Comparison of ENCODE assay signal across 1 cellular context in the genomic region with DNA sequence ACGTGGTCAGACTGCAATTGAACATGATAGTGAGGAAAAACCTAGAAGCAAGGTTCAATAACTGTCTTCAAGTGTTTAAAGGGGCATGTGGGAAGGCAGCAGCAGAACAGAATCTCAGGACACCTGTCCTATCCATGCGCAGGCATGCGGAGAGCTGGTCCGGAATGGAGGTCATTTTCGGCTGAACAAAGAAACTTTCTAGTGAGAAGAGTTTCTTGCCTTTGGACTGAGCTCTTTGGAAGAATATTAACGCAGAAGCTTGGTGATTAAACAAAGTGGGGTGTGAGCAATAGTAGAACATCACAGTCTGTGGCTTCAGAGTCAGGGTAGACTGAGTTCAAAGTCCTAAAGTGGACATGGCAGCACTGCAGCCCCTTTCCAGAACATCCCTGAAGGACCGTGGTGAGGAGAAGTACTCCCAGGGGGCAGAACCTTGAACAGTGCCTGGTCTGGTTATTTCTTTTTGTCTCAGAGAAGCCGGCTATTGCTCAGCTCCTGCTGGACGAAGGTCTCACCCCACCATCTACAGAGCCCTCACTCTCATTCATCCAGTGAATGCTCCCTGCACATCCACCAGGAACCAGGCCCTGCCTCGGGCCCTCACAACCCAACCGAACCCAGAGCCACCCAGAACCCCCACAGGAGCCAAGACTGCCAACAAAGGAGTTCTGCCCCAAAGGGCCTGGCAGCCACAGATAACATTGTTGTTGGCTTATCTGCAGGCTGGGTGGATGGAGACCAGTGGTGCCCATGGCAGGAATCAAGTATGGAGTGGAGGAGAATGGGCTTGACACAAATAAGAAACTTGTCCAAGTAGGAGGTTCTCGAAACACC.
TF ChIP-seq lines count a peak whose summit lies in the region.

No MANE protein-coding gene starts in this region.

TF ChIP-seq in HepG2, 621 proteins besides CTCF, POLR2A, EP300 and RAD21 (continued from another document and continues in another):
- TF ChIP-seq, protein P1, sequence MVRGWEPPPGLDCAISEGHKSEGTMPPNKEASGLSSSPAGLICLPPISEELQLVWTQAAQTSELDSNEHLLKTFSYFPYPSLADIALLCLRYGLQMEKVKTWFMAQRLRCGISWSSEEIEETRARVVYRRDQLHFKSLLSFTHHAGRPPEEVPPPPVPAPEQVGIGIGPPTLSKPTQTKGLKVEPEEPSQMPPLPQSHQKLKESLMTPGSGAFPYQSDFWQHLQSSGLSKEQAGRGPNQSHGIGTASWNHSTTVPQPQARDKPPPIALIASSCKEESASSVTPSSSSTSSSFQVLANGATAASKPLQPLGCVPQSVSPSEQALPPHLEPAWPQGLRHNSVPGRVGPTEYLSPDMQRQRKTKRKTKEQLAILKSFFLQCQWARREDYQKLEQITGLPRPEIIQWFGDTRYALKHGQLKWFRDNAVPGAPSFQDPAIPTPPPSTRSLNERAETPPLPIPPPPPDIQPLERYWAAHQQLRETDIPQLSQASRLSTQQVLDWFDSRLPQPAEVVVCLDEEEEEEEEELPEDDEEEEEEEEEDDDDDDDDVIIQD (CRISPR knock-in tag; IDR thresholded peaks at IDR 0.05; ENCODE audit: low read depth) = peak; percentile 32; the same call in 1 of the 2 replicates
- TF ChIP-seq DNMT1 (CRISPR knock-in tag; IDR thresholded peaks at IDR 0.05) = no peak
- TF ChIP-seq REL (CRISPR knock-in tag; conservative IDR thresholded peaks at IDR 0.05) = no peak
- TF ChIP-seq NR2C2 (CRISPR knock-in tag; IDR thresholded peaks at IDR 0.05; ENCODE audit: borderline replicate concordance) = peak; percentile 14; the same call in 1 of the 2 replicates
- TF ChIP-seq TSC22D2 (CRISPR knock-in tag; IDR thresholded peaks at IDR 0.05; ENCODE audit: borderline replicate concordance) = 0 out of 2 replicates have a peak, but pooled peaks have one; percentile 15
- TF ChIP-seq, protein P2, sequence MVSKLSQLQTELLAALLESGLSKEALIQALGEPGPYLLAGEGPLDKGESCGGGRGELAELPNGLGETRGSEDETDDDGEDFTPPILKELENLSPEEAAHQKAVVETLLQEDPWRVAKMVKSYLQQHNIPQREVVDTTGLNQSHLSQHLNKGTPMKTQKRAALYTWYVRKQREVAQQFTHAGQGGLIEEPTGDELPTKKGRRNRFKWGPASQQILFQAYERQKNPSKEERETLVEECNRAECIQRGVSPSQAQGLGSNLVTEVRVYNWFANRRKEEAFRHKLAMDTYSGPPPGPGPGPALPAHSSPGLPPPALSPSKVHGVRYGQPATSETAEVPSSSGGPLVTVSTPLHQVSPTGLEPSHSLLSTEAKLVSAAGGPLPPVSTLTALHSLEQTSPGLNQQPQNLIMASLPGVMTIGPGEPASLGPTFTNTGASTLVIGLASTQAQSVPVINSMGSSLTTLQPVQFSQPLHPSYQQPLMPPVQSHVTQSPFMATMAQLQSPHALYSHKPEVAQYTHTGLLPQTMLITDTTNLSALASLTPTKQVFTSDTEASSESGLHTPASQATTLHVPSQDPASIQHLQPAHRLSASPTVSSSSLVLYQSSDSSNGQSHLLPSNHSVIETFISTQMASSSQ (IDR thresholded peaks at IDR 0.05; ENCODE audit: low read depth) = no peak
- TF ChIP-seq, protein P2 (CRISPR knock-in tag; IDR thresholded peaks at IDR 0.05; ENCODE audit: borderline replicate concordance) = 0 out of 2 replicates have a peak, but pooled peaks have one; percentile 15
- TF ChIP-seq ZNF563 (CRISPR knock-in tag; IDR thresholded peaks at IDR 0.05) = 0 out of 2 replicates have a peak, but pooled peaks have one; percentile 38
- peak; percentile 61 for TF ChIP-seq KAT8 (CRISPR knock-in tag; IDR thresholded peaks at IDR 0.05)
- TF ChIP-seq ZNF530 (CRISPR knock-in tag; IDR thresholded peaks at IDR 0.05; ENCODE audit: low read depth) = no peak
- TF ChIP-seq CCDC6 (CRISPR knock-in tag; IDR thresholded peaks at IDR 0.05) = peak; percentile 73; the same call in 1 of the 2 replicates
- TF ChIP-seq, protein P3, sequence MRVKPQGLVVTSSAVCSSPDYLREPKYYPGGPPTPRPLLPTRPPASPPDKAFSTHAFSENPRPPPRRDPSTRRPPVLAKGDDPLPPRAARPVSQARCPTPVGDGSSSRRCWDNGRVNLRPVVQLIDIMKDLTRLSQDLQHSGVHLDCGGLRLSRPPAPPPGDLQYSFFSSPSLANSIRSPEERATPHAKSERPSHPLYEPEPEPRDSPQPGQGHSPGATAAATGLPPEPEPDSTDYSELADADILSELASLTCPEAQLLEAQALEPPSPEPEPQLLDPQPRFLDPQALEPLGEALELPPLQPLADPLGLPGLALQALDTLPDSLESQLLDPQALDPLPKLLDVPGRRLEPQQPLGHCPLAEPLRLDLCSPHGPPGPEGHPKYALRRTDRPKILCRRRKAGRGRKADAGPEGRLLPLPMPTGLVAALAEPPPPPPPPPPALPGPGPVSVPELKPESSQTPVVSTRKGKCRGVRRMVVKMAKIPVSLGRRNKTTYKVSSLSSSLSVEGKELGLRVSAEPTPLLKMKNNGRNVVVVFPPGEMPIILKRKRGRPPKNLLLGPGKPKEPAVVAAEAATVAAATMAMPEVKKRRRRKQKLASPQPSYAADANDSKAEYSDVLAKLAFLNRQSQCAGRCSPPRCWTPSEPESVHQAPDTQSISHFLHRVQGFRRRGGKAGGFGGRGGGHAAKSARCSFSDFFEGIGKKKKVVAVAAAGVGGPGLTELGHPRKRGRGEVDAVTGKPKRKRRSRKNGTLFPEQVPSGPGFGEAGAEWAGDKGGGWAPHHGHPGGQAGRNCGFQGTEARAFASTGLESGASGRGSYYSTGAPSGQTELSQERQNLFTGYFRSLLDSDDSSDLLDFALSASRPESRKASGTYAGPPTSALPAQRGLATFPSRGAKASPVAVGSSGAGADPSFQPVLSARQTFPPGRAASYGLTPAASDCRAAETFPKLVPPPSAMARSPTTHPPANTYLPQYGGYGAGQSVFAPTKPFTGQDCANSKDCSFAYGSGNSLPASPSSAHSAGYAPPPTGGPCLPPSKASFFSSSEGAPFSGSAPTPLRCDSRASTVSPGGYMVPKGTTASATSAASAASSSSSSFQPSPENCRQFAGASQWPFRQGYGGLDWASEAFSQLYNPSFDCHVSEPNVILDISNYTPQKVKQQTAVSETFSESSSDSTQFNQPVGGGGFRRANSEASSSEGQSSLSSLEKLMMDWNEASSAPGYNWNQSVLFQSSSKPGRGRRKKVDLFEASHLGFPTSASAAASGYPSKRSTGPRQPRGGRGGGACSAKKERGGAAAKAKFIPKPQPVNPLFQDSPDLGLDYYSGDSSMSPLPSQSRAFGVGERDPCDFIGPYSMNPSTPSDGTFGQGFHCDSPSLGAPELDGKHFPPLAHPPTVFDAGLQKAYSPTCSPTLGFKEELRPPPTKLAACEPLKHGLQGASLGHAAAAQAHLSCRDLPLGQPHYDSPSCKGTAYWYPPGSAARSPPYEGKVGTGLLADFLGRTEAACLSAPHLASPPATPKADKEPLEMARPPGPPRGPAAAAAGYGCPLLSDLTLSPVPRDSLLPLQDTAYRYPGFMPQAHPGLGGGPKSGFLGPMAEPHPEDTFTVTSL (CRISPR knock-in tag; IDR thresholded peaks at IDR 0.05; ENCODE audit: borderline replicate concordance) = peak; percentile 81
- TF ChIP-seq SOX13 (IDR thresholded peaks at IDR 0.05) = no peak
- TF ChIP-seq SOX13 (CRISPR knock-in tag; conservative IDR thresholded peaks at IDR 0.05 in 1 of 2, IDR thresholded peaks at IDR 0.05 in 1 of 2) = peak in 1 of 2 experiments; percentile 77; a peak in 2 of 4 replicates
- TF ChIP-seq ZSCAN29 (CRISPR knock-in tag; conservative IDR thresholded peaks at IDR 0.05) = 0 out of 2 replicates have a peak, but pooled peaks have one; percentile 30
- TF ChIP-seq, protein P4, sequence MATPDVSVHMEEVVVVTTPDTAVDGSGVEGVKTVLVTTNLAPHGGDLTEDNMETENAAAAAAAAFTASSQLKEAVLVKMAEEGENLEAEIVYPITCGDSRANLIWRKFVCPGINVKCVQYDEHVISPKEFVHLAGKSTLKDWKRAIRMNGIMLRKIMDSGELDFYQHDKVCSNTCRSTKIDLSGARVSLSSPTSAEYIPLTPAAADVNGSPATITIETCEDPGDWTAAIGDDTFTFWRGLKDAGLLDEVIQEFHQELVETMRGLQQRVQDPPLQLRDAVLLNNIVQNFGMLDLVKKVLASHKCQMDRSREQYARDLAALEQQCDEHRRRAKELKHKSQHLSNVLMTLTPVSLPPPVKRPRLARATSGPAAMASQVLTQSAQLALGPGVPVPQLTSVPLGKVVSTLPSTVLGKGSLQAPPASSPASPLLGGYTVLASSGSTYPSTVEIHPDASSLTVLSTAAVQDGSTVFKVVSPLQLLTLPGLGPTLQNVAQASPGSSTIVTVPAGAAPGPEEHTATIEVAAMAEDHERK (CRISPR knock-in tag; IDR thresholded peaks at IDR 0.05; ENCODE audit: low read depth) = no peak
- no peak for TF ChIP-seq ZNF253 (CRISPR knock-in tag; IDR thresholded peaks at IDR 0.05; ENCODE audit: borderline replicate concordance)
- TF ChIP-seq SOX5 (CRISPR knock-in tag; IDR thresholded peaks at IDR 0.05; ENCODE audit: borderline replicate concordance) = peak; percentile 75; the same call in 1 of the 2 replicates
- TF ChIP-seq, protein P5, sequence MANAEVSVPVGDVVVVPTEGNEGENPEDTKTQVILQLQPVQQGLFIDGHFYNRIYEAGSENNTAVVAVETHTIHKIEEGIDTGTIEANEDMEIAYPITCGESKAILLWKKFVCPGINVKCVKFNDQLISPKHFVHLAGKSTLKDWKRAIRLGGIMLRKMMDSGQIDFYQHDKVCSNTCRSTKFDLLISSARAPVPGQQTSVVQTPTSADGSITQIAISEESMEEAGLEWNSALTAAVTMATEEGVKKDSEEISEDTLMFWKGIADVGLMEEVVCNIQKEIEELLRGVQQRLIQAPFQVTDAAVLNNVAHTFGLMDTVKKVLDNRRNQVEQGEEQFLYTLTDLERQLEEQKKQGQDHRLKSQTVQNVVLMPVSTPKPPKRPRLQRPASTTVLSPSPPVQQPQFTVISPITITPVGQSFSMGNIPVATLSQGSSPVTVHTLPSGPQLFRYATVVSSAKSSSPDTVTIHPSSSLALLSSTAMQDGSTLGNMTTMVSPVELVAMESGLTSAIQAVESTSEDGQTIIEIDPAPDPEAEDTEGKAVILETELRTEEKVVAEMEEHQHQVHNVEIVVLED (CRISPR knock-in tag; IDR thresholded peaks at IDR 0.05; ENCODE audit: borderline replicate concordance) = peak; percentile 35; the same call in 1 of the 2 replicates
- no peak for TF ChIP-seq ZNF816 (CRISPR knock-in tag; IDR thresholded peaks at IDR 0.05; ENCODE audit: borderline replicate concordance)
- TF ChIP-seq SKI (IDR thresholded peaks at IDR 0.05; ENCODE audit: partially characterized antibody) = peak; percentile 68
- no peak for TF ChIP-seq SMAD1 (CRISPR knock-in tag; IDR thresholded peaks at IDR 0.05; ENCODE audit: borderline replicate concordance, low read depth)
- TF ChIP-seq, protein P6, sequence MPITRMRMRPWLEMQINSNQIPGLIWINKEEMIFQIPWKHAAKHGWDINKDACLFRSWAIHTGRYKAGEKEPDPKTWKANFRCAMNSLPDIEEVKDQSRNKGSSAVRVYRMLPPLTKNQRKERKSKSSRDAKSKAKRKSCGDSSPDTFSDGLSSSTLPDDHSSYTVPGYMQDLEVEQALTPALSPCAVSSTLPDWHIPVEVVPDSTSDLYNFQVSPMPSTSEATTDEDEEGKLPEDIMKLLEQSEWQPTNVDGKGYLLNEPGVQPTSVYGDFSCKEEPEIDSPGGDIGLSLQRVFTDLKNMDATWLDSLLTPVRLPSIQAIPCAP (CRISPR knock-in tag; IDR thresholded peaks at IDR 0.05; ENCODE audit: low read depth) = no peak
- no peak for TF ChIP-seq ZIK1 (CRISPR knock-in tag; IDR thresholded peaks at IDR 0.05; ENCODE audit: borderline replicate concordance, low read depth)
- TF ChIP-seq, protein P7, sequence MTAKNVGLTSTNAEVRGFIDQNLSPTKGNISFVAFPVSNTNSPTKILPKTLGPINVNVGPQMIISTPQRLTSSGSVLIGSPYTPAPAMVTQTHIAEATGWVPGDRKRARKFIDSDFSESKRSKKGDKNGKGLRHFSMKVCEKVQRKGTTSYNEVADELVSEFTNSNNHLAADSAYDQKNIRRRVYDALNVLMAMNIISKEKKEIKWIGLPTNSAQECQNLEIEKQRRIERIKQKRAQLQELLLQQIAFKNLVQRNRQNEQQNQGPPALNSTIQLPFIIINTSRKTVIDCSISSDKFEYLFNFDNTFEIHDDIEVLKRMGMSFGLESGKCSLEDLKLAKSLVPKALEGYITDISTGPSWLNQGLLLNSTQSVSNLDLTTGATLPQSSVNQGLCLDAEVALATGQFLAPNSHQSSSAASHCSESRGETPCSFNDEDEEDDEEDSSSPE (CRISPR knock-in tag; IDR thresholded peaks at IDR 0.05) = 0 out of 2 replicates have a peak, but pooled peaks have one; percentile 33
- TF ChIP-seq KLF16 (CRISPR knock-in tag; IDR thresholded peaks at IDR 0.05) = 0 out of 4 replicates have a peak, but pooled peaks of 1 of the 2 experiments have one; percentile 44
- peak; percentile 70; the same call in 1 of the 2 replicates for TF ChIP-seq RXRB (CRISPR knock-in tag; IDR thresholded peaks at IDR 0.05; ENCODE audit: borderline replicate concordance)
- TF ChIP-seq SNAI1 (CRISPR knock-in tag; IDR thresholded peaks at IDR 0.05; ENCODE audit: borderline replicate concordance) = 0 out of 2 replicates have a peak, but pooled peaks have one; percentile 77
- no peak for TF ChIP-seq CENPT (CRISPR knock-in tag; IDR thresholded peaks at IDR 0.05; ENCODE audit: low read depth)
- TF ChIP-seq, protein P8, sequence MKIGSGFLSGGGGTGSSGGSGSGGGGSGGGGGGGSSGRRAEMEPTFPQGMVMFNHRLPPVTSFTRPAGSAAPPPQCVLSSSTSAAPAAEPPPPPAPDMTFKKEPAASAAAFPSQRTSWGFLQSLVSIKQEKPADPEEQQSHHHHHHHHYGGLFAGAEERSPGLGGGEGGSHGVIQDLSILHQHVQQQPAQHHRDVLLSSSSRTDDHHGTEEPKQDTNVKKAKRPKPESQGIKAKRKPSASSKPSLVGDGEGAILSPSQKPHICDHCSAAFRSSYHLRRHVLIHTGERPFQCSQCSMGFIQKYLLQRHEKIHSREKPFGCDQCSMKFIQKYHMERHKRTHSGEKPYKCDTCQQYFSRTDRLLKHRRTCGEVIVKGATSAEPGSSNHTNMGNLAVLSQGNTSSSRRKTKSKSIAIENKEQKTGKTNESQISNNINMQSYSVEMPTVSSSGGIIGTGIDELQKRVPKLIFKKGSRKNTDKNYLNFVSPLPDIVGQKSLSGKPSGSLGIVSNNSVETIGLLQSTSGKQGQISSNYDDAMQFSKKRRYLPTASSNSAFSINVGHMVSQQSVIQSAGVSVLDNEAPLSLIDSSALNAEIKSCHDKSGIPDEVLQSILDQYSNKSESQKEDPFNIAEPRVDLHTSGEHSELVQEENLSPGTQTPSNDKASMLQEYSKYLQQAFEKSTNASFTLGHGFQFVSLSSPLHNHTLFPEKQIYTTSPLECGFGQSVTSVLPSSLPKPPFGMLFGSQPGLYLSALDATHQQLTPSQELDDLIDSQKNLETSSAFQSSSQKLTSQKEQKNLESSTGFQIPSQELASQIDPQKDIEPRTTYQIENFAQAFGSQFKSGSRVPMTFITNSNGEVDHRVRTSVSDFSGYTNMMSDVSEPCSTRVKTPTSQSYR (CRISPR knock-in tag; IDR thresholded peaks at IDR 0.05; ENCODE audit: borderline replicate concordance) = no peak
- peak; percentile 90 for TF ChIP-seq HNF4A (CRISPR knock-in tag; IDR thresholded peaks at IDR 0.05)
